1 cellular context compared by ENCODE assay signal in the genomic region with DNA sequence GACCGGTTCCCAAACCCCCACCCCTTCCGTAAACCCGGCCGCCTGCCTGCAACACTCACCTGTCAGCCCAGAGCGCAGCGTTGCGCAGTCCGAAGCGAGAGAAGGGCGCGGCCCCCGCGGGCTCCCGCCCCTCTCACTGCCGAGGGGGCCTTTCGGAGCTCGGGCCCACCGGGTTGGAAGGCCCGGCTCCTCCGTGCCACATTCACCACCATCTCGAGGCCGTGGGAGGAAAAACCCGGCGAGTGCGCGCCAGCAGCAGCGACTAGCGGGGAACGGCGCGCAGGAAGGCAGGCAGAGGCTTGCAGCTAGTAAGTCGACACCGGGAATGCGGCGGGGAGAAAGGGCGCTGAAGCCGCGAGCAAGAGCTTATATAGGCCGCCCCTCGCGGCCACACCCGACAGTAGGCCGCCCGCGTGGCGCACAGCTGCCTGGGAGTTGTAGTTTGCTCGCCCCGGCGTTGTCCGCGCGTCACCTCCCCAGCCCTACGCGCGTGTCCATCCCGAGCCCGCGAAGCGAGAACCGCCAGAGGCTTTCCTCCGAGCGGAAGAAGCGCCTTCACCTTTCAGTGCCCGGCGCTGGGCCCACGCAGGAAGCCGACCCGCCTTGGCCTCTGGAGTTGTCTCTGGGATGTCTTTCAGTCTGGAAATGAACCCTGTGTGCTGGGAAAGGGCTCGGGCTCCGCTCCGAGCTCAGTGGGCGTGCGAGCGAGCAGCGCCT.
TF ChIP-seq lines count a peak whose summit lies in the region.

No MANE protein-coding gene starts in this region.

TF ChIP-seq in GM12878, 131 proteins besides CTCF, POLR2A, EP300 and RAD21 (continued from another document and continues in another):
- TF ChIP-seq BCL11A (IDR thresholded peaks at IDR 0.05; ENCODE audit: low read depth, low read length) (no peak), SREBF2 (IDR thresholded peaks at IDR 0.05; ENCODE audit: low read length) (no peak), PML (IDR thresholded peaks at IDR 0.05; ENCODE audit: low read length) (peak; percentile 100), MTA3 (IDR thresholded peaks at IDR 0.05; ENCODE audit: borderline replicate concordance, low read length) (no peak; the same call in 1 of the 2 replicates), MTA2 (IDR thresholded peaks at IDR 0.05; ENCODE audit: low read depth) (no peak), STAT1 (conservative IDR thresholded peaks at IDR 0.05) (0 out of 2 replicates have a peak, but pooled peaks have one; percentile 62), YBX1 (IDR thresholded peaks at IDR 0.05) (no peak), HDAC2 (IDR thresholded peaks at IDR 0.05) (no peak), ZNF687 (IDR thresholded peaks at IDR 0.05) (peak; percentile 97), ATF7 (IDR thresholded peaks at IDR 0.05; ENCODE audit: low read depth) (0 out of 2 replicates have a peak, but pooled peaks have one; percentile 4), CREB1 (IDR thresholded peaks at IDR 0.05; ENCODE audit: low read depth) (peak; percentile 89), ZNF622 (IDR thresholded peaks at IDR 0.05) (no peak), IKZF2 (IDR thresholded peaks at IDR 0.05) (peak; percentile 71 to 73), TCF7 (IDR thresholded peaks at IDR 0.05; ENCODE audit: borderline replicate concordance) (peak; percentile 68; the same call in 1 of the 2 replicates), SUPT20H (IDR thresholded peaks at IDR 0.05; ENCODE audit: borderline replicate concordance, control insufficient read depth, low read depth, low read length) (no peak), CHD4 (IDR thresholded peaks at IDR 0.05) (no peak), DPF2 (IDR thresholded peaks at IDR 0.05) (peak; percentile 73; the same call in 1 of the 2 replicates), ZNF24 (IDR thresholded peaks at IDR 0.05) (peak; percentile 45; the same call in 1 of the 2 replicates), CHD1 (IDR thresholded peaks at IDR 0.05; ENCODE audit: low read depth, low read length) (no peak), HSF1 (IDR thresholded peaks at IDR 0.05; ENCODE audit: low read depth, low read length) (no peak), STAT3 (IDR thresholded peaks at IDR 0.05; ENCODE audit: low read depth, low read length) (no peak), NFIC (IDR thresholded peaks at IDR 0.05; ENCODE audit: low read depth, low read length) (no peak), TBL1XR1 (IDR thresholded peaks at IDR 0.05; ENCODE audit: low read depth, low read length) (peak; percentile 73; the same call in 1 of the 2 replicates), ASH2L (IDR thresholded peaks at IDR 0.05; ENCODE audit: borderline replicate concordance, low read depth) (no peak), ZSCAN29 (IDR thresholded peaks at IDR 0.05) (no peak), TAF1 (IDR thresholded peaks at IDR 0.05; ENCODE audit: borderline replicate concordance, low read depth, low read length) (peak; percentile 99), NFXL1 (IDR thresholded peaks at IDR 0.05; ENCODE audit: borderline replicate concordance) (no peak), HCFC1 (IDR thresholded peaks at IDR 0.05; ENCODE audit: low read length) (peak; percentile 96), PBX3 (IDR thresholded peaks at IDR 0.05; ENCODE audit: insufficient replicate concordance, low read depth, low read length) (peak; percentile 25), RB1 (IDR thresholded peaks at IDR 0.05; ENCODE audit: borderline replicate concordance) (peak; percentile 96; the same call in 1 of the 2 replicates), NBN (IDR thresholded peaks at IDR 0.05) (peak; percentile 92), SMAD1 (IDR thresholded peaks at IDR 0.05; ENCODE audit: low read depth, partially characterized antibody) (peak; percentile 92), KAT2A (conservative IDR thresholded peaks at IDR 0.05; ENCODE audit: control insufficient read depth, low read depth, low read length) (no peak)
- TF ChIP-seq, protein P1, sequence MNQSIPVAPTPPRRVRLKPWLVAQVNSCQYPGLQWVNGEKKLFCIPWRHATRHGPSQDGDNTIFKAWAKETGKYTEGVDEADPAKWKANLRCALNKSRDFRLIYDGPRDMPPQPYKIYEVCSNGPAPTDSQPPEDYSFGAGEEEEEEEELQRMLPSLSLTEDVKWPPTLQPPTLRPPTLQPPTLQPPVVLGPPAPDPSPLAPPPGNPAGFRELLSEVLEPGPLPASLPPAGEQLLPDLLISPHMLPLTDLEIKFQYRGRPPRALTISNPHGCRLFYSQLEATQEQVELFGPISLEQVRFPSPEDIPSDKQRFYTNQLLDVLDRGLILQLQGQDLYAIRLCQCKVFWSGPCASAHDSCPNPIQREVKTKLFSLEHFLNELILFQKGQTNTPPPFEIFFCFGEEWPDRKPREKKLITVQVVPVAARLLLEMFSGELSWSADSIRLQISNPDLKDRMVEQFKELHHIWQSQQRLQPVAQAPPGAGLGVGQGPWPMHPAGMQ (IDR thresholded peaks at IDR 0.05; ENCODE audit: borderline replicate concordance), result no peak
- TF ChIP-seq, protein P2, sequence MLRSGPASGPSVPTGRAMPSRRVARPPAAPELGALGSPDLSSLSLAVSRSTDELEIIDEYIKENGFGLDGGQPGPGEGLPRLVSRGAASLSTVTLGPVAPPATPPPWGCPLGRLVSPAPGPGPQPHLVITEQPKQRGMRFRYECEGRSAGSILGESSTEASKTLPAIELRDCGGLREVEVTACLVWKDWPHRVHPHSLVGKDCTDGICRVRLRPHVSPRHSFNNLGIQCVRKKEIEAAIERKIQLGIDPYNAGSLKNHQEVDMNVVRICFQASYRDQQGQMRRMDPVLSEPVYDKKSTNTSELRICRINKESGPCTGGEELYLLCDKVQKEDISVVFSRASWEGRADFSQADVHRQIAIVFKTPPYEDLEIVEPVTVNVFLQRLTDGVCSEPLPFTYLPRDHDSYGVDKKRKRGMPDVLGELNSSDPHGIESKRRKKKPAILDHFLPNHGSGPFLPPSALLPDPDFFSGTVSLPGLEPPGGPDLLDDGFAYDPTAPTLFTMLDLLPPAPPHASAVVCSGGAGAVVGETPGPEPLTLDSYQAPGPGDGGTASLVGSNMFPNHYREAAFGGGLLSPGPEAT (IDR thresholded peaks at IDR 0.05; ENCODE audit: low read depth), result peak; percentile 33
- TF ChIP-seq, protein P3, sequence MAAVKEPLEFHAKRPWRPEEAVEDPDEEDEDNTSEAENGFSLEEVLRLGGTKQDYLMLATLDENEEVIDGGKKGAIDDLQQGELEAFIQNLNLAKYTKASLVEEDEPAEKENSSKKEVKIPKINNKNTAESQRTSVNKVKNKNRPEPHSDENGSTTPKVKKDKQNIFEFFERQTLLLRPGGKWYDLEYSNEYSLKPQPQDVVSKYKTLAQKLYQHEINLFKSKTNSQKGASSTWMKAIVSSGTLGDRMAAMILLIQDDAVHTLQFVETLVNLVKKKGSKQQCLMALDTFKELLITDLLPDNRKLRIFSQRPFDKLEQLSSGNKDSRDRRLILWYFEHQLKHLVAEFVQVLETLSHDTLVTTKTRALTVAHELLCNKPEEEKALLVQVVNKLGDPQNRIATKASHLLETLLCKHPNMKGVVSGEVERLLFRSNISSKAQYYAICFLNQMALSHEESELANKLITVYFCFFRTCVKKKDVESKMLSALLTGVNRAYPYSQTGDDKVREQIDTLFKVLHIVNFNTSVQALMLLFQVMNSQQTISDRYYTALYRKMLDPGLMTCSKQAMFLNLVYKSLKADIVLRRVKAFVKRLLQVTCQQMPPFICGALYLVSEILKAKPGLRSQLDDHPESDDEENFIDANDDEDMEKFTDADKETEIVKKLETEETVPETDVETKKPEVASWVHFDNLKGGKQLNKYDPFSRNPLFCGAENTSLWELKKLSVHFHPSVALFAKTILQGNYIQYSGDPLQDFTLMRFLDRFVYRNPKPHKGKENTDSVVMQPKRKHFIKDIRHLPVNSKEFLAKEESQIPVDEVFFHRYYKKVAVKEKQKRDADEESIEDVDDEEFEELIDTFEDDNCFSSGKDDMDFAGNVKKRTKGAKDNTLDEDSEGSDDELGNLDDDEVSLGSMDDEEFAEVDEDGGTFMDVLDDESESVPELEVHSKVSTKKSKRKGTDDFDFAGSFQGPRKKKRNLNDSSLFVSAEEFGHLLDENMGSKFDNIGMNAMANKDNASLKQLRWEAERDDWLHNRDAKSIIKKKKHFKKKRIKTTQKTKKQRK (IDR thresholded peaks at IDR 0.05; ENCODE audit: low read depth, low read length), result no peak
- TF ChIP-seq, protein P4, sequence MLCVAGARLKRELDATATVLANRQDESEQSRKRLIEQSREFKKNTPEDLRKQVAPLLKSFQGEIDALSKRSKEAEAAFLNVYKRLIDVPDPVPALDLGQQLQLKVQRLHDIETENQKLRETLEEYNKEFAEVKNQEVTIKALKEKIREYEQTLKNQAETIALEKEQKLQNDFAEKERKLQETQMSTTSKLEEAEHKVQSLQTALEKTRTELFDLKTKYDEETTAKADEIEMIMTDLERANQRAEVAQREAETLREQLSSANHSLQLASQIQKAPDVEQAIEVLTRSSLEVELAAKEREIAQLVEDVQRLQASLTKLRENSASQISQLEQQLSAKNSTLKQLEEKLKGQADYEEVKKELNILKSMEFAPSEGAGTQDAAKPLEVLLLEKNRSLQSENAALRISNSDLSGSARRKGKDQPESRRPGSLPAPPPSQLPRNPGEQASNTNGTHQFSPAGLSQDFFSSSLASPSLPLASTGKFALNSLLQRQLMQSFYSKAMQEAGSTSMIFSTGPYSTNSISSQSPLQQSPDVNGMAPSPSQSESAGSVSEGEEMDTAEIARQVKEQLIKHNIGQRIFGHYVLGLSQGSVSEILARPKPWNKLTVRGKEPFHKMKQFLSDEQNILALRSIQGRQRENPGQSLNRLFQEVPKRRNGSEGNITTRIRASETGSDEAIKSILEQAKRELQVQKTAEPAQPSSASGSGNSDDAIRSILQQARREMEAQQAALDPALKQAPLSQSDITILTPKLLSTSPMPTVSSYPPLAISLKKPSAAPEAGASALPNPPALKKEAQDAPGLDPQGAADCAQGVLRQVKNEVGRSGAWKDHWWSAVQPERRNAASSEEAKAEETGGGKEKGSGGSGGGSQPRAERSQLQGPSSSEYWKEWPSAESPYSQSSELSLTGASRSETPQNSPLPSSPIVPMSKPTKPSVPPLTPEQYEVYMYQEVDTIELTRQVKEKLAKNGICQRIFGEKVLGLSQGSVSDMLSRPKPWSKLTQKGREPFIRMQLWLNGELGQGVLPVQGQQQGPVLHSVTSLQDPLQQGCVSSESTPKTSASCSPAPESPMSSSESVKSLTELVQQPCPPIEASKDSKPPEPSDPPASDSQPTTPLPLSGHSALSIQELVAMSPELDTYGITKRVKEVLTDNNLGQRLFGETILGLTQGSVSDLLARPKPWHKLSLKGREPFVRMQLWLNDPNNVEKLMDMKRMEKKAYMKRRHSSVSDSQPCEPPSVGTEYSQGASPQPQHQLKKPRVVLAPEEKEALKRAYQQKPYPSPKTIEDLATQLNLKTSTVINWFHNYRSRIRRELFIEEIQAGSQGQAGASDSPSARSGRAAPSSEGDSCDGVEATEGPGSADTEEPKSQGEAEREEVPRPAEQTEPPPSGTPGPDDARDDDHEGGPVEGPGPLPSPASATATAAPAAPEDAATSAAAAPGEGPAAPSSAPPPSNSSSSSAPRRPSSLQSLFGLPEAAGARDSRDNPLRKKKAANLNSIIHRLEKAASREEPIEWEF (IDR thresholded peaks at IDR 0.05; ENCODE audit: insufficient replicate concordance, low read depth, low read length), result no peak
- TF ChIP-seq, protein P5, sequence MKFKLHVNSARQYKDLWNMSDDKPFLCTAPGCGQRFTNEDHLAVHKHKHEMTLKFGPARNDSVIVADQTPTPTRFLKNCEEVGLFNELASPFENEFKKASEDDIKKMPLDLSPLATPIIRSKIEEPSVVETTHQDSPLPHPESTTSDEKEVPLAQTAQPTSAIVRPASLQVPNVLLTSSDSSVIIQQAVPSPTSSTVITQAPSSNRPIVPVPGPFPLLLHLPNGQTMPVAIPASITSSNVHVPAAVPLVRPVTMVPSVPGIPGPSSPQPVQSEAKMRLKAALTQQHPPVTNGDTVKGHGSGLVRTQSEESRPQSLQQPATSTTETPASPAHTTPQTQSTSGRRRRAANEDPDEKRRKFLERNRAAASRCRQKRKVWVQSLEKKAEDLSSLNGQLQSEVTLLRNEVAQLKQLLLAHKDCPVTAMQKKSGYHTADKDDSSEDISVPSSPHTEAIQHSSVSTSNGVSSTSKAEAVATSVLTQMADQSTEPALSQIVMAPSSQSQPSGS (IDR thresholded peaks at IDR 0.05; ENCODE audit: low read length), result no peak; the same call in 1 of the 2 replicates
